10 cellular contexts compared by ENCODE assay signal in the genomic region with DNA sequence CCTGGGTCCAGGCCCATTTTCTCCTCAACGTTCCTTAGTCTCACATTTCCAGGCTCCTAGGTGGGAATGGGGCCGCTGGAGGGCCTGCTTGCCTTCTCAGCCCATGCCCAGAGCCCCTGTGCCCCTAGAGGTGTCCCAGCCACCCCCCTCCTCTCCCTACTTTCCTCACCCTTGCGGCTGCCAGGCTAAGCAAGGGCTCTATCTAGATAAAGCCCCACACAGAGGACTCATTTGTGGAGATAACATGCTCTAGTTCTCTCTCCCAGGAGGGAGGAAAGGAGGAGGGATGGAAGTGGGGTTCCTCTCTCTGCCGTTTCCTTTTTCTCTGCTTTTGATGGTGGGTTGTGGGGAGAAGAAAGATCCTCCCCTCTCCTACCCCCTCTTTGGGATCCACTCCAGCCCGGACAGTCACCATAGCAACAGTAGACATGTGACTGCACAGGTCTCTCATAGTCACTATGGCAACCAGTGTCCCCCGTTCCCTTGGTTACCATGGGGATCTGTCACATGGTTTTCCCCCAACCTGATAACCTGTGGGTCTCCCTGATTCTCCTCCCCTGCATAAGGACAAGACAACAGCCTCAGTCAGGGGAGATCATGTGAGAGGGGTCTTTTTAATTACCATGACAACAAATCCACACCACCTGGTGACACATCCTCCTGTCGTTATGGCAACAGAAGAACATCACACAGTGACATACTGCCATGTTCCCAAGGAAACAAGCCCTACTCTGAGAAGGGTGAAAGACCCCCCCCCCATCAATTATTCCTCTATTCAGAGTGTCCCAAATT. TPM values are rescaled to one million over a fixed set of nuclear protein-coding genes. Genes with fewer than 3 reads are reported as not detected.
DNase-seq lines count a peak whose midpoint lies in the region; ATAC-seq and TF ChIP-seq lines count a peak whose summit lies in the region.
"Had no signal": no experiment of that assay in that cellular context is flagged by ENCODE, and none has a peak within 500 bp of the region (broad histone marks: within the 10 kb centered on the region; RNA-seq: fewer than 3 reads in every experiment).

No MANE protein-coding gene starts in this region.

- POLR2A ChIA-PET in activated CD8-positive, alpha-beta T cell treated with anti-CD3 and anti-CD28 coated beads, Interleukin-2, amount 10 ng/mL, durations not matched to agents 7 days and 5 days (lab: Charles Lee) = no interaction called here
- POLR2A ChIA-PET in activated CD8-positive, alpha-beta T cell treated with anti-CD3 and anti-CD28 coated beads for 36 hours (lab: Charles Lee) = interaction anchor here (0.7 kb wide), 1 partner anchor 77 kb away, joined by 4 read pairs; no protein-coding TSS in a partner anchor

- H3K27me3 ChIP-seq in fibroblast of lung (ENCODE audit: control insufficient read depth, insufficient read depth, low read length) (peaks cover 40% of the 10 kb centered on the region), sigmoid colon (peaks cover 22 to 71% (median 39%) of the 10 kb centered on the region in 3 donors)

- TF ChIP-seq EP300 in sigmoid colon (IDR thresholded peaks at IDR 0.05) = no peak

- no peak overlapping the region for H2AFZ ChIP-seq in fibroblast of lung (ENCODE audit: low read length)

- no peaks in the 10 kb centered on the region for H3K36me3 Mint-ChIP-seq in activated CD8-positive, alpha-beta T cell treated with anti-CD3 and anti-CD28 coated beads, Interleukin-2, amount 10 ng/mL, durations not matched to agents 7 days and 5 days (ENCODE audit: low read depth)
- H3K36me3 Mint-ChIP-seq in activated CD8-positive, alpha-beta T cell treated with anti-CD3 and anti-CD28 coated beads for 36 hours (ENCODE audit: low read depth) = no peaks in the 10 kb centered on the region

- H3K27ac ChIP-seq in fibroblast of lung (ENCODE audit: insufficient read depth, low read length) = no peak overlapping the region
- peak overlapping the region; percentile 89 for H3K27ac ChIP-seq in temporal lobe (ENCODE audit: low read depth, low read length)
- H3K27ac ChIP-seq in sigmoid colon = peak overlapping the region in 1 of 4 donors; percentile 49
- H3K27ac ChIP-seq: BLaER1 treated with 17β-estradiol and CSF1 and Interleukin-3, amounts not matched to agents 10 nM and 100 nM had no signal

- ATAC-seq in activated CD8-positive, alpha-beta T cell treated with anti-CD3 and anti-CD28 coated beads, Interleukin-2, amount 10 ng/mL, durations not matched to agents 7 days and 5 days = peak; percentile 48
- ATAC-seq in activated CD8-positive, alpha-beta T cell treated with anti-CD3 and anti-CD28 coated beads for 36 hours = no peak

- no peak overlapping the region for H3K9ac ChIP-seq in fibroblast of lung (ENCODE audit: insufficient read depth, low read length)
- H3K9ac ChIP-seq: BLaER1 treated with 17β-estradiol and CSF1 and Interleukin-3, amounts not matched to agents 10 nM and 100 nM had no signal

- DNase-seq in activated CD8-positive, alpha-beta T cell treated with anti-CD3 and anti-CD28 coated beads, Interleukin-2, amount 10 ng/mL, durations not matched to agents 7 days and 5 days = no peak
- no peak for DNase-seq in activated CD8-positive, alpha-beta T cell treated with anti-CD3 and anti-CD28 coated beads for 36 hours
- DNase-seq in RPMI7951 (ENCODE audit: low read depth) = peak; percentile 22
- DNase-seq in fibroblast of lung (ENCODE audit: low read depth in 2 of 2) = no peak
- DNase-seq in activated CD8-positive, alpha-beta memory T cell treated with anti-CD3 and anti-CD28 coated beads for 24 hours = no peak
- no peak for DNase-seq in NCI-H2029 (lab: John Stamatoyannopoulos, UW)
- DNase-seq in sigmoid colon = no peak

- CTCF ChIA-PET in activated CD8-positive, alpha-beta T cell treated with anti-CD3 and anti-CD28 coated beads, Interleukin-2, amount 10 ng/mL, durations not matched to agents 7 days and 5 days (lab: Charles Lee) = interaction anchor here (1.3 kb wide), 1 partner anchor 60 kb away, joined by 3 read pairs; no protein-coding TSS in a partner anchor
- CTCF ChIA-PET in activated CD8-positive, alpha-beta T cell treated with anti-CD3 and anti-CD28 coated beads for 36 hours (lab: Charles Lee) = no interaction called here

- no peak for TF ChIP-seq POLR2A in sigmoid colon (IDR thresholded peaks at IDR 0.05)

- peaks cover 10% of the 10 kb centered on the region for H3K4me1 ChIP-seq in fibroblast of lung (ENCODE audit: control insufficient read depth, extremely low read depth, insufficient read depth, low read length)
- peaks cover 0 to 41% (median 29%) of the 10 kb centered on the region in 4 donors for H3K4me1 ChIP-seq in sigmoid colon

- H3K27ac Mint-ChIP-seq in activated CD8-positive, alpha-beta T cell treated with anti-CD3 and anti-CD28 coated beads, Interleukin-2, amount 10 ng/mL, durations not matched to agents 7 days and 5 days = peak overlapping the region; percentile 20
- H3K27ac Mint-ChIP-seq in activated CD8-positive, alpha-beta T cell treated with anti-CD3 and anti-CD28 coated beads for 36 hours = no peak overlapping the region
- H3K27ac Mint-ChIP-seq: T-helper 1 cell treated with Interleukin-12 subunit alpha and Interleukin-12 subunit beta and Interleukin-4 antibody, amounts not matched to agents 30 μg/mL and 1 μg/mL, for 36 hours had no signal

- H3K36me3 ChIP-seq in fibroblast of lung (ENCODE audit: control insufficient read depth, insufficient read depth, low read length) = no peaks in the 10 kb centered on the region
- no peaks in the 10 kb centered on the region for H3K36me3 ChIP-seq in sigmoid colon
- H3K36me3 ChIP-seq: BLaER1 treated with 17β-estradiol and CSF1 and Interleukin-3, amounts not matched to agents 10 nM and 100 nM had no signal

- intact Hi-C loops in activated CD8-positive, alpha-beta T cell treated with anti-CD3 and anti-CD28 coated beads for 36 hours (cut with micrococcal nuclease) = no loop called here
- intact Hi-C loops in sigmoid colon (cut with DNase I) = no loop called here

- TF ChIP-seq CTCF in activated CD8-positive, alpha-beta T cell treated with anti-CD3 and anti-CD28 coated beads for 36 hours (IDR thresholded peaks at IDR 0.05) = no peak
- TF ChIP-seq CTCF in fibroblast of lung (conservative IDR thresholded peaks at IDR 0.05 in 1 of 2, IDR thresholded peaks at IDR 0.05 in 1 of 2; ENCODE audit: low read depth in 1 of 2, low read length in 2 of 2) = no peak
- TF ChIP-seq CTCF in sigmoid colon (IDR thresholded peaks at IDR 0.05) = no peak

- no peaks in the 10 kb centered on the region for H3K79me2 ChIP-seq in fibroblast of lung (ENCODE audit: control insufficient read depth, insufficient read depth, low read length)

- H3K9me3 ChIP-seq in fibroblast of lung (ENCODE audit: control insufficient read depth, insufficient read depth, low read depth, low read length) = no peaks in the 10 kb centered on the region
- H3K9me3 ChIP-seq in sigmoid colon = no peaks in the 10 kb centered on the region
- H3K9me3 ChIP-seq: BLaER1 treated with 17β-estradiol and CSF1 and Interleukin-3, amounts not matched to agents 10 nM and 100 nM had no signal

- no peak overlapping the region for H3K4me3 Mint-ChIP-seq in activated CD8-positive, alpha-beta T cell treated with anti-CD3 and anti-CD28 coated beads, Interleukin-2, amount 10 ng/mL, durations not matched to agents 7 days and 5 days
- no peak overlapping the region for H3K4me3 Mint-ChIP-seq in activated CD8-positive, alpha-beta T cell treated with anti-CD3 and anti-CD28 coated beads for 36 hours
- H3K4me3 Mint-ChIP-seq: T-helper 1 cell treated with Interleukin-12 subunit alpha and Interleukin-12 subunit beta and Interleukin-4 antibody, amounts not matched to agents 30 μg/mL and 1 μg/mL, for 36 hours had no signal

- peak overlapping the region; percentile 64 for H3K4me2 ChIP-seq in fibroblast of lung (ENCODE audit: extremely low read depth, insufficient read depth, low read length)
- H3K4me2 ChIP-seq: BLaER1 treated with 17β-estradiol and CSF1 and Interleukin-3, amounts not matched to agents 10 nM and 100 nM had no signal

- 19 to 32% methylated on average over 7 of the region's 7 CpGs for WGBS in sigmoid colon, 2 donors

- peaks cover 48% of the 10 kb centered on the region for H3K27me3 Mint-ChIP-seq in activated CD8-positive, alpha-beta T cell treated with anti-CD3 and anti-CD28 coated beads, Interleukin-2, amount 10 ng/mL, durations not matched to agents 7 days and 5 days (ENCODE audit: low read depth)
- peaks cover 45% of the 10 kb centered on the region for H3K27me3 Mint-ChIP-seq in activated CD8-positive, alpha-beta T cell treated with anti-CD3 and anti-CD28 coated beads for 36 hours

- H3K4me1 Mint-ChIP-seq in activated CD8-positive, alpha-beta T cell treated with anti-CD3 and anti-CD28 coated beads, Interleukin-2, amount 10 ng/mL, durations not matched to agents 7 days and 5 days (ENCODE audit: low read depth) = peaks cover 7% of the 10 kb centered on the region
- H3K4me1 Mint-ChIP-seq in activated CD8-positive, alpha-beta T cell treated with anti-CD3 and anti-CD28 coated beads for 36 hours (ENCODE audit: low read depth) = peaks cover 6% of the 10 kb centered on the region

- no peaks in the 10 kb centered on the region for H3K9me3 Mint-ChIP-seq in activated CD8-positive, alpha-beta T cell treated with anti-CD3 and anti-CD28 coated beads, Interleukin-2, amount 10 ng/mL, durations not matched to agents 7 days and 5 days (ENCODE audit: insufficient read depth)
- H3K9me3 Mint-ChIP-seq in activated CD8-positive, alpha-beta T cell treated with anti-CD3 and anti-CD28 coated beads for 36 hours = no peaks in the 10 kb centered on the region
- H3K9me3 Mint-ChIP-seq: T-helper 1 cell treated with Interleukin-12 subunit alpha and Interleukin-12 subunit beta and Interleukin-4 antibody, amounts not matched to agents 30 μg/mL and 1 μg/mL, for 36 hours had no signal

- H4K20me1 ChIP-seq in fibroblast of lung (ENCODE audit: control insufficient read depth, extremely low read depth, insufficient read depth, low read length) = no peaks in the 10 kb centered on the region

- H3K4me3 ChIP-seq in fibroblast of lung (replicated peaks in 1 of 4; ENCODE audit: control extremely low read depth in 1 of 4, insufficient read depth in 1 of 4, low read depth in 3 of 4, low read length in 4 of 4) = no peak overlapping the region
- H3K4me3 ChIP-seq in sigmoid colon = no peak overlapping the region
- H3K4me3 ChIP-seq: BLaER1 treated with 17β-estradiol and CSF1 and Interleukin-3, amounts not matched to agents 10 nM and 100 nM had no signal

RNA-seq across cellular contexts. Expression of gene CACNA1G, which starts 5.2 kb away (rescaled TPM):
- total RNA-seq in activated CD8-positive, alpha-beta T cell treated with anti-CD3 and anti-CD28 coated beads, Interleukin-2, amount 10 ng/mL, durations not matched to agents 7 days and 5 days = not detected
- under 1 TPM in 1 of 2 experiments, not detected in 1; 0.13 TPM for total RNA-seq in activated CD8-positive, alpha-beta T cell treated with anti-CD3 and anti-CD28 coated beads for 36 hours
- total RNA-seq in RPMI7951 (2014; rRNA removed; shearing (Covaris generic)) = under 0.01 and 0.12 TPM in 2 replicates
- total RNA-seq in fibroblast of lung = 0.26 and 0.99 TPM in 2 replicates
- 0.08 and 0.09 TPM in 2 replicates for polyA plus RNA-seq in fibroblast of lung
- polyA plus RNA-seq in fibroblast of lung (2012) = 0.06 and 0.08 TPM in 2 replicates
- polyA minus RNA-seq in fibroblast of lung (ENCODE audit: low replicate concordance) = 0.07 TPM in 1 of 2 replicates, not detected in the other
- total RNA-seq in temporal lobe = 8.9 TPM
- 1 to 10 TPM in 1 of 4 donors, under 1 TPM in 3; 0.33 to 1.4 (median 0.59) TPM for total RNA-seq in sigmoid colon
- polyA plus RNA-seq in sigmoid colon = under 1 TPM in 2 of 3 donors, not detected in 1; under 0.01 to 0.20 TPM

RNA-seq across cellular contexts. Expression of gene SPATA20, which starts 18.8 kb away (rescaled TPM):
- 10 to 100 TPM; 23.9 to 27.3 TPM for total RNA-seq in activated CD8-positive, alpha-beta T cell treated with anti-CD3 and anti-CD28 coated beads, Interleukin-2, amount 10 ng/mL, durations not matched to agents 7 days and 5 days
- 10 to 100 TPM; 29.0 to 36.2 TPM for total RNA-seq in activated CD8-positive, alpha-beta T cell treated with anti-CD3 and anti-CD28 coated beads for 36 hours
- 15.5 and 20.5 TPM in 2 replicates for total RNA-seq in RPMI7951 (2014; rRNA removed; shearing (Covaris generic))
- total RNA-seq in fibroblast of lung = 68.8 and 119 TPM in 2 replicates
- polyA plus RNA-seq in fibroblast of lung = 19.9 and 21.6 TPM in 2 replicates
- polyA plus RNA-seq in fibroblast of lung (2012) = 47.3 and 47.5 TPM in 2 replicates
- 52.9 and 56.4 TPM in 2 replicates for polyA minus RNA-seq in fibroblast of lung (ENCODE audit: low replicate concordance)
- 16.2 TPM for total RNA-seq in temporal lobe
- total RNA-seq in sigmoid colon = 10 to 100 TPM; 40.8 to 81.7 (median 58.6) TPM
- polyA plus RNA-seq in sigmoid colon = 10 to 100 TPM; 24.0 to 45.1 (median 40.6) TPM

RNA-seq across cellular contexts. Expression of gene EPN3, which starts 33.2 kb away (rescaled TPM):
- total RNA-seq in activated CD8-positive, alpha-beta T cell treated with anti-CD3 and anti-CD28 coated beads, Interleukin-2, amount 10 ng/mL, durations not matched to agents 7 days and 5 days = not detected
- not detected for total RNA-seq in activated CD8-positive, alpha-beta T cell treated with anti-CD3 and anti-CD28 coated beads for 36 hours
- total RNA-seq in RPMI7951 (2014; rRNA removed; shearing (Covaris generic)) = not detected in 2 replicates
- total RNA-seq in fibroblast of lung (under 0.01 TPM in 1 of 2 replicates, not detected in the other), temporal lobe (not detected), sigmoid colon (not detected)
- polyA plus RNA-seq in fibroblast of lung (not detected in 2 replicates), sigmoid colon (10 to 100 TPM; 23.4 to 31.7 (median 29.5) TPM)
- polyA plus RNA-seq in fibroblast of lung (2012) = not detected in 2 replicates
- not detected in 2 replicates for polyA minus RNA-seq in fibroblast of lung (ENCODE audit: low replicate concordance)

RNA-seq across cellular contexts. Expression of gene MYCBPAP, which starts 57.5 kb away (rescaled TPM):
- 1 to 10 TPM; 7.7 to 9.3 TPM for total RNA-seq in activated CD8-positive, alpha-beta T cell treated with anti-CD3 and anti-CD28 coated beads, Interleukin-2, amount 10 ng/mL, durations not matched to agents 7 days and 5 days
- total RNA-seq in activated CD8-positive, alpha-beta T cell treated with anti-CD3 and anti-CD28 coated beads for 36 hours = 1 to 10 TPM; 6.7 to 6.9 TPM
- total RNA-seq in RPMI7951 (2014; rRNA removed; shearing (Covaris generic)) = 0.29 TPM in 1 of 2 replicates, not detected in the other
- 2.3 and 3.0 TPM in 2 replicates for total RNA-seq in fibroblast of lung
- 0.16 and 0.40 TPM in 2 replicates for polyA plus RNA-seq in fibroblast of lung
- 0.28 and 0.80 TPM in 2 replicates for polyA plus RNA-seq in fibroblast of lung (2012)
- polyA minus RNA-seq in fibroblast of lung (ENCODE audit: low replicate concordance) = not detected in 2 replicates
- total RNA-seq in temporal lobe = 1.2 TPM
- total RNA-seq in sigmoid colon = 1 to 10 TPM in 3 of 4 donors, under 1 TPM in 1; 0.36 to 2.5 (median 1.7) TPM
- 1 to 10 TPM in 1 of 3 donors, under 1 TPM in 1, not detected in 1; 0.23 to 2.1 TPM for polyA plus RNA-seq in sigmoid colon
